Comparison of ENCODE assay signal across 16 cellular contexts in genomic region chr16:26189496-26190005, GRCh38.
"Had no signal": no experiment of that assay in that cellular context is flagged by ENCODE, and none has a peak within 500 bp of the region (broad histone marks: within the 10 kb centered on the region; RNA-seq: fewer than 3 reads in every experiment).

No MANE protein-coding gene starts in this region.

- DNase-seq: effector CD8-positive, alpha-beta T cell; gastrocnemius medialis; heart right ventricle; left ventricle myocardium superior; mesenchymal stem cell; naive thymus-derived CD4-positive, alpha-beta T cell; nucleus accumbens; ovary; right cardiac atrium; small intestine; stimulated activated CD4-positive, alpha-beta T cell treated with anti-CD3 and anti-CD28 coated beads, Interleukin-2, amount 100 ng/mL, for 48 hours; stimulated activated naive CD8-positive, alpha-beta T cell treated with anti-CD3 and anti-CD28 coated beads, Interleukin-15, Interleukin-2, amounts not matched to agents 100 U/mL and 50 U/mL, for 24 hours; thyroid gland had no signal

- H3K27me3 ChIP-seq: gastrocnemius medialis, ovary, suprapubic skin, thyroid gland had no signal

- H3K27ac ChIP-seq: coronary artery, gastrocnemius medialis, heart right ventricle, ovary, suprapubic skin, thyroid gland had no signal

- H3K4me1 ChIP-seq: gastrocnemius medialis, suprapubic skin had no signal

- H3K9me3 ChIP-seq: gastrocnemius medialis, ovary, suprapubic skin, thyroid gland had no signal

- H3K36me3 ChIP-seq: gastrocnemius medialis, heart right ventricle, ovary, suprapubic skin, thyroid gland had no signal

- ATAC-seq: gastrocnemius medialis; heart right ventricle; left ventricle myocardium superior; naive thymus-derived CD4-positive, alpha-beta T cell; right cardiac atrium; stimulated activated naive CD8-positive, alpha-beta T cell treated with anti-CD3 and anti-CD28 coated beads, Interleukin-15, Interleukin-2, amounts not matched to agents 100 U/mL and 50 U/mL, for 24 hours had no signal

- H3K4me3 ChIP-seq: coronary artery, gastrocnemius medialis, heart right ventricle, lung, ovary, suprapubic skin, thyroid gland had no signal
